Comparison of ENCODE assay signal across 12 cellular contexts in the genomic region with DNA sequence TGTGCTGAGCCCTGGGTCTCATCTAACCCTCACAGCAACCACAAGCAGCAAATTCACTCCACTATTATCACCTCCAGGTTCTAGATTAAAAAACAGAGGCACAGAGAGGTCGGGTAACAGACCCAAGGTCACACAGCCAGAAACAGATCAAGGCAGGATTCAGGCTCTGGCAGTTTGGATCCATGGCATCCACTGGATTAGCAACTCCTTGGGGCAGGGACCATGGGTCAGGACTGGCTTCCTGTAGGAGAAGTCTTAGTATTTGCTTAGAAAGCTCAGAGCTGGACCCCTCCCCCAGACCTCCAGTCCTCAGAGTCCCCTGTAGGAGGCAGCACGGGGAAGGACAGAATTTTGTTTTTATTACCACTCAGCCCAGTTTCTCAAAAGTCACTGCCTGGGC. TPM values are rescaled to one million over a fixed set of nuclear protein-coding genes. Genes with fewer than 3 reads are reported as not detected.
A peak's percentile ranks its signal among the peaks of the same experiment; 100 is the strongest.
DNase-seq lines count a peak whose midpoint lies in the region; ATAC-seq and TF ChIP-seq lines count a peak whose summit lies in the region.
"Had no signal": no experiment of that assay in that cellular context is flagged by ENCODE, and none has a peak within 500 bp of the region (broad histone marks: within the 10 kb centered on the region; RNA-seq: fewer than 3 reads in every experiment).

No MANE protein-coding gene starts in this region.

- peak; percentile 41 for TF ChIP-seq CTCF in natural killer cell (IDR thresholded peaks at IDR 0.05)
- TF ChIP-seq CTCF in RWPE1 (conservative IDR thresholded peaks at IDR 0.05; ENCODE audit: low read depth): no peak
- peak; percentile 77 for TF ChIP-seq CTCF in endodermal cell (conservative IDR thresholded peaks at IDR 0.05)

- peaks cover 32 to 65% of the 10 kb centered on the region in 2 donors for H3K4me1 Mint-ChIP-seq in natural killer cell
- peaks cover 29 to 36% of the 10 kb centered on the region in 2 donors for H3K4me1 Mint-ChIP-seq in natural killer cell treated with Interleukin-12 subunit alpha and Interleukin-12 subunit beta and Interleukin-15 and Interleukin-18, amount 100 ng/mL, for 72 hours (ENCODE audit: low read depth in 2 of 2)
- H3K4me1 Mint-ChIP-seq in endodermal cell: peaks cover 40% of the 10 kb centered on the region
- H3K4me1 Mint-ChIP-seq in stimulated activated naive CD8-positive, alpha-beta T cell treated with anti-CD3 and anti-CD28 coated beads, Interleukin-15, amount 100 ng/mL, for 72 hours: peaks cover 76% of the 10 kb centered on the region

- H3K27ac ChIP-seq in RWPE1 (peak overlapping the region; percentile 35; the same call in 1 of the 2 replicates), endodermal cell (ENCODE audit: low read depth, low read length) (no peak overlapping the region)

- peak overlapping the region; percentile 19 to 97 for H3K27ac Mint-ChIP-seq in natural killer cell
- H3K27ac Mint-ChIP-seq in natural killer cell treated with Interleukin-12 subunit alpha and Interleukin-12 subunit beta and Interleukin-15 and Interleukin-18, amount 100 ng/mL, for 72 hours: peak overlapping the region in 1 of 2 donors; percentile 34
- H3K27ac Mint-ChIP-seq in endodermal cell: peak overlapping the region; percentile 60
- H3K27ac Mint-ChIP-seq in stimulated activated naive CD8-positive, alpha-beta T cell treated with anti-CD3 and anti-CD28 coated beads, Interleukin-15, amount 100 ng/mL, for 72 hours: peak overlapping the region; percentile 79 to 88

- no peaks in the 10 kb centered on the region for H3K9me3 ChIP-seq in endodermal cell (ENCODE audit: control insufficient read depth, low read length)
- H3K9me3 ChIP-seq: heart right ventricle had no signal

- H3K4me3 Mint-ChIP-seq in natural killer cell (no peak overlapping the region), endodermal cell (no peak overlapping the region)
- H3K4me3 Mint-ChIP-seq in natural killer cell treated with Interleukin-12 subunit alpha and Interleukin-12 subunit beta and Interleukin-15 and Interleukin-18, amount 100 ng/mL, for 72 hours: no peak overlapping the region
- no peak overlapping the region for H3K4me3 Mint-ChIP-seq in stimulated activated naive CD8-positive, alpha-beta T cell treated with anti-CD3 and anti-CD28 coated beads, Interleukin-15, amount 100 ng/mL, for 72 hours
- H3K4me3 Mint-ChIP-seq: brain had no signal

- intact Hi-C loops in natural killer cell (cut with micrococcal nuclease): no loop called here

- H3K27me3 Mint-ChIP-seq in natural killer cell (ENCODE audit: low read depth in 2 of 2) (no peaks in the 10 kb centered on the region), endodermal cell (ENCODE audit: insufficient read depth) (no peaks in the 10 kb centered on the region)
- H3K27me3 Mint-ChIP-seq in natural killer cell treated with Interleukin-12 subunit alpha and Interleukin-12 subunit beta and Interleukin-15 and Interleukin-18, amount 100 ng/mL, for 72 hours: no peaks in the 10 kb centered on the region
- no peaks in the 10 kb centered on the region for H3K27me3 Mint-ChIP-seq in stimulated activated naive CD8-positive, alpha-beta T cell treated with anti-CD3 and anti-CD28 coated beads, Interleukin-15, amount 100 ng/mL, for 72 hours
- H3K27me3 Mint-ChIP-seq: brain had no signal

- H3K36me3 Mint-ChIP-seq in natural killer cell (no peaks in the 10 kb centered on the region), endodermal cell (ENCODE audit: low read depth) (no peaks in the 10 kb centered on the region)
- no peaks in the 10 kb centered on the region for H3K36me3 Mint-ChIP-seq in natural killer cell treated with Interleukin-12 subunit alpha and Interleukin-12 subunit beta and Interleukin-15 and Interleukin-18, amount 100 ng/mL, for 72 hours
- H3K36me3 Mint-ChIP-seq: brain had no signal

- ATAC-seq in natural killer cell (no peak), HG03439 (IDR thresholded peaks at IDR 0.05; ENCODE audit: unreplicated experiment) (no peak), GM18907 (IDR thresholded peaks at IDR 0.05; ENCODE audit: unreplicated experiment) (no peak)
- no peak for ATAC-seq in natural killer cell treated with Interleukin-12 subunit alpha and Interleukin-12 subunit beta and Interleukin-15 and Interleukin-18, amount 100 ng/mL, for 72 hours
- no peak for ATAC-seq in stimulated activated naive CD8-positive, alpha-beta T cell treated with anti-CD3 and anti-CD28 coated beads, Interleukin-15, amount 100 ng/mL, for 72 hours

- no peaks in the 10 kb centered on the region for H3K27me3 ChIP-seq in endodermal cell (ENCODE audit: control insufficient read depth, insufficient read depth, low read length, poor library complexity, severe bottlenecking)
- H3K27me3 ChIP-seq: heart right ventricle had no signal

- peaks cover 0 to 2% of the 10 kb centered on the region in 2 donors for H3K9me3 Mint-ChIP-seq in natural killer cell
- peaks cover 4% of the 10 kb centered on the region for H3K9me3 Mint-ChIP-seq in natural killer cell treated with Interleukin-12 subunit alpha and Interleukin-12 subunit beta and Interleukin-15 and Interleukin-18, amount 100 ng/mL, for 72 hours
- H3K9me3 Mint-ChIP-seq in endodermal cell: no peaks in the 10 kb centered on the region
- H3K9me3 Mint-ChIP-seq in stimulated activated naive CD8-positive, alpha-beta T cell treated with anti-CD3 and anti-CD28 coated beads, Interleukin-15, amount 100 ng/mL, for 72 hours: peaks cover 4 to 6% of the 10 kb centered on the region in 2 donors

- CTCF ChIA-PET in RWPE1 (lab: Yijun Ruan, JAX): interaction anchor here (0.6 to 1.0 kb wide), 2 partner anchors 22 to 217 kb away, joined by 4 read pairs; no protein-coding TSS in a partner anchor

- no peaks in the 10 kb centered on the region for H3K36me3 ChIP-seq in endodermal cell (ENCODE audit: control insufficient read depth, insufficient read depth, low read length)
- H3K36me3 ChIP-seq: heart right ventricle had no signal

- POLR2A ChIA-PET in RWPE1 (lab: Yijun Ruan, JAX; ENCODE audit: low non-redundant PET): no interaction called here

- no peak overlapping the region for H3K9ac ChIP-seq in endodermal cell (ENCODE audit: extremely low read depth, low read length, poor library complexity, severe bottlenecking)

- no peak overlapping the region for H3K4me3 ChIP-seq in endodermal cell (ENCODE audit: low read length)
- H3K4me3 ChIP-seq: heart right ventricle had no signal

- peaks cover 9% of the 10 kb centered on the region for H3K4me1 ChIP-seq in endodermal cell (ENCODE audit: control insufficient read depth, insufficient read depth, low read length)

- 71 to 86% methylated on average over 1 to 2 of the region's 2 CpGs for WGBS in endodermal cell (ENCODE audit: insufficient coverage in 1 of 2, insufficient read length in 1 of 2), 2 experiments

- DNase-seq in natural killer cell: no peak
- DNase-seq in natural killer cell treated with Interleukin-12 subunit alpha and Interleukin-12 subunit beta and Interleukin-15 and Interleukin-18, amount 100 ng/mL, for 72 hours (ENCODE audit: low spot score): no peak
- no peak for DNase-seq in RWPE1 (ENCODE audit: low spot score)
- DNase-seq in endodermal cell: peak; percentile 84
- no peak for DNase-seq in stimulated activated naive CD8-positive, alpha-beta T cell treated with anti-CD3 and anti-CD28 coated beads, Interleukin-15, amount 100 ng/mL, for 72 hours
- no peak for DNase-seq in NCI-H1048 (lab: John Stamatoyannopoulos, UW)
- DNase-seq: heart right ventricle, NCI-H187 treated with DMSO at 0.1 percent for 48 hours, nucleus accumbens had no signal

RNA-seq across cellular contexts. Expression of gene ZFP36L2, which starts 34.4 kb away (rescaled TPM):
- total RNA-seq in natural killer cell (100 to 1,000 TPM; 376 to 428 (median 418) TPM), endodermal cell (100 to 1,000 TPM in 1 of 2 donors, 10 to 100 TPM in 1; 77.1 to 114 TPM)
- 10 to 100 TPM; 22.3 to 24.7 TPM for total RNA-seq in natural killer cell treated with Interleukin-12 subunit alpha and Interleukin-12 subunit beta and Interleukin-15 and Interleukin-18, amount 100 ng/mL, for 72 hours
- 59.2 TPM for polyA plus RNA-seq in endodermal cell (2013, experiment 1 of 2)
- 48.7 TPM for polyA plus RNA-seq in endodermal cell (2013, experiment 2 of 2)
